Comparison of ENCODE assay signal across 1 cellular context in the genomic region with DNA sequence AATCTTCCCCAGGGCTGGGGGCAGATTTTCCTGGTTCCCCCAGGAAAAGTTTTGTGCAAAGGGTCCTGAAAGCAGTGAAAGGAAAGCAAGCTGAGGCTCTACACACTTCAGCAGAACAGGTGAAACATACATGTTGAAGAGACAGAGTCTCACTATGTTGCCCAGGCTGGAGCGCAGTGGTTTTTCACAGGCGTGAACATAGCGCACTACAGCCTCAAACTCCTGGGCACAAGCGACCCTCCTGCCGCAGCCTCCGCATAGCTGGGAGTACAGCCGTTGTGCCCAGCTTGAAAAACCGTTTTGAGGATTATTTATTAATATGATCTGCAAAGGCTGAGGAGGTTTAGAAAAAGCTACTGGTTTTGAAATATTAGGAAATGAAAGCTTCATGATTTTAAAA.
TF ChIP-seq lines count a peak whose summit lies in the region.

No MANE protein-coding gene starts in this region.

TF ChIP-seq in GM12878, 131 proteins besides CTCF, POLR2A, EP300 and RAD21:
- no peak for TF ChIP-seq BMI1 (IDR thresholded peaks at IDR 0.05; ENCODE audit: borderline replicate concordance)
- TF ChIP-seq NBN (IDR thresholded peaks at IDR 0.05), result no peak
- no peak for TF ChIP-seq SP1 (IDR thresholded peaks at IDR 0.05; ENCODE audit: low read depth, low read length)
- no peak for TF ChIP-seq TAF1 (IDR thresholded peaks at IDR 0.05; ENCODE audit: borderline replicate concordance, low read depth, low read length)
- TF ChIP-seq, protein P1, sequence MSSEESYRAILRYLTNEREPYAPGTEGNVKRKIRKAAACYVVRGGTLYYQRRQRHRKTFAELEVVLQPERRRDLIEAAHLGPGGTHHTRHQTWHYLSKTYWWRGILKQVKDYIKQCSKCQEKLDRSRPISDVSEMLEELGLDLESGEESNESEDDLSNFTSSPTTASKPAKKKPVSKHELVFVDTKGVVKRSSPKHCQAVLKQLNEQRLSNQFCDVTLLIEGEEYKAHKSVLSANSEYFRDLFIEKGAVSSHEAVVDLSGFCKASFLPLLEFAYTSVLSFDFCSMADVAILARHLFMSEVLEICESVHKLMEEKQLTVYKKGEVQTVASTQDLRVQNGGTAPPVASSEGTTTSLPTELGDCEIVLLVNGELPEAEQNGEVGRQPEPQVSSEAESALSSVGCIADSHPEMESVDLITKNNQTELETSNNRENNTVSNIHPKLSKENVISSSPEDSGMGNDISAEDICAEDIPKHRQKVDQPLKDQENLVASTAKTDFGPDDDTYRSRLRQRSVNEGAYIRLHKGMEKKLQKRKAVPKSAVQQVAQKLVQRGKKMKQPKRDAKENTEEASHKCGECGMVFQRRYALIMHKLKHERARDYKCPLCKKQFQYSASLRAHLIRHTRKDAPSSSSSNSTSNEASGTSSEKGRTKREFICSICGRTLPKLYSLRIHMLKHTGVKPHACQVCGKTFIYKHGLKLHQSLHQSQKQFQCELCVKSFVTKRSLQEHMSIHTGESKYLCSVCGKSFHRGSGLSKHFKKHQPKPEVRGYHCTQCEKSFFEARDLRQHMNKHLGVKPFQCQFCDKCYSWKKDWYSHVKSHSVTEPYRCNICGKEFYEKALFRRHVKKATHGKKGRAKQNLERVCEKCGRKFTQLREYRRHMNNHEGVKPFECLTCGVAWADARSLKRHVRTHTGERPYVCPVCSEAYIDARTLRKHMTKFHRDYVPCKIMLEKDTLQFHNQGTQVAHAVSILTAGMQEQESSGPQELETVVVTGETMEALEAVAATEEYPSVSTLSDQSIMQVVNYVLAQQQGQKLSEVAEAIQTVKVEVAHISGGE (CRISPR knock-in tag; IDR thresholded peaks at IDR 0.05), result no peak
- TF ChIP-seq, protein P2, sequence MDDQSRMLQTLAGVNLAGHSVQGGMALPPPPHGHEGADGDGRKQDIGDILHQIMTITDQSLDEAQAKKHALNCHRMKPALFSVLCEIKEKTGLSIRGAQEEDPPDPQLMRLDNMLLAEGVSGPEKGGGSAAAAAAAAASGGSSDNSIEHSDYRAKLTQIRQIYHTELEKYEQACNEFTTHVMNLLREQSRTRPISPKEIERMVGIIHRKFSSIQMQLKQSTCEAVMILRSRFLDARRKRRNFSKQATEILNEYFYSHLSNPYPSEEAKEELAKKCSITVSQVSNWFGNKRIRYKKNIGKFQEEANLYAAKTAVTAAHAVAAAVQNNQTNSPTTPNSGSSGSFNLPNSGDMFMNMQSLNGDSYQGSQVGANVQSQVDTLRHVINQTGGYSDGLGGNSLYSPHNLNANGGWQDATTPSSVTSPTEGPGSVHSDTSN (IDR thresholded peaks at IDR 0.05; ENCODE audit: insufficient replicate concordance, low read depth, low read length), result no peak
